10 cellular contexts compared by ENCODE assay signal in the genomic region with DNA sequence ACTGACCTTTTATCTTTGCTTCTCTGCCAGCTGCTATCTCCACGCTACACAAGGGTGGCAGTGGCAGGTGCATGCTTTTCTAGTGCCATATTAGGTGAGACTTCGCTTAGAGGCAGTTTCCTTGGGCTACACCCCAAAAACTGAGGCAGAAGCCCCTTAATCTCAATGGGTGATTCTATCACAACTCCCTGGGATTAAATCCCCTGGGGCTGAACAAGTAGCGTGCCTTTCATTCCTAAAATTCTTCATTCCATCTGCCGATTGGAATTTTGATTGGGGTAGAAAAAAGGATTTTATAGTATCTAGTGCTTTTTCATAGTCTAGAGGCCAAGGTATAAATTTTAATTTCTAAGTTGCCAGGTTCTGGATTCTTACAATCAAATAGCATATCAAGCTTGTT.
"Had no signal": no experiment of that assay in that cellular context is flagged by ENCODE, and none has a peak within 500 bp of the region (broad histone marks: within the 10 kb centered on the region; RNA-seq: fewer than 3 reads in every experiment).

No MANE protein-coding gene starts in this region.

- H3K4me1 Mint-ChIP-seq: IgD-negative memory B cell had no signal

- H3K36me3 ChIP-seq: HAP-1 had no signal

- H3K4me3 ChIP-seq: HAP-1 had no signal

- H3K27ac Mint-ChIP-seq: HFFc6 had no signal

- H3K9ac ChIP-seq: KMS-11 had no signal

- H3K4me2 ChIP-seq: KMS-11 had no signal

- H3K9me3 ChIP-seq: HAP-1 had no signal

- H3K4me3 Mint-ChIP-seq: HFFc6, IgD-negative memory B cell had no signal

- DNase-seq: GOT3, H7, HFFc6, Karpas-422, KBM-7 had no signal

- ATAC-seq: HCT116, HepG2 had no signal

- H3K36me3 Mint-ChIP-seq: IgD-negative memory B cell had no signal

- H3K27ac ChIP-seq: KMS-11 had no signal

- H3K27me3 Mint-ChIP-seq: IgD-negative memory B cell had no signal
